In genomic region chr1:224592636-224593579, GRCh38 we compare ENCODE assay signal across 7 cellular contexts. TPM values are rescaled to one million over a fixed set of nuclear protein-coding genes. Genes with fewer than 3 reads are reported as not detected.
A peak's percentile ranks its signal among the peaks of the same experiment; 100 is the strongest.
DNase-seq lines count a peak whose midpoint lies in the region; ATAC-seq, FAIRE-seq and TF ChIP-seq lines count a peak whose summit lies in the region.

No MANE protein-coding gene starts in this region.

- no peaks in the 10 kb centered on the region for H3K36me3 ChIP-seq in bronchial epithelial cell (ENCODE audit: control insufficient read depth, insufficient read depth, low read length)

- no peaks in the 10 kb centered on the region for H3K27me3 Mint-ChIP-seq in stimulated activated memory B cell treated with anti-CD40 and anti-IgM and Interleukin-4, amounts not matched to agents 10 μg/mL and 1 μg/mL and 100 μg/mL, for 72 hours

- H3K4me3 ChIP-seq in bronchial epithelial cell (ENCODE audit: low read depth, low read length): no peak overlapping the region

- TF ChIP-seq CTCF in bronchial epithelial cell (IDR thresholded peaks at IDR 0.05; ENCODE audit: insufficient read depth, low read length, severe bottlenecking): no peak

- no peak overlapping the region for H3K27ac Mint-ChIP-seq in stimulated activated memory B cell treated with anti-CD40 and anti-IgM and Interleukin-4, amounts not matched to agents 10 μg/mL and 1 μg/mL and 100 μg/mL, for 72 hours

- no peak overlapping the region for H3K4me3 Mint-ChIP-seq in stimulated activated memory B cell treated with anti-CD40 and anti-IgM and Interleukin-4, amounts not matched to agents 10 μg/mL and 1 μg/mL and 100 μg/mL, for 72 hours

- H3K27me3 ChIP-seq in bronchial epithelial cell (ENCODE audit: control insufficient read depth, insufficient read depth, low read length): no peaks in the 10 kb centered on the region

- peak; percentile 34 for DNase-seq in NCI-H2029 (lab: John Stamatoyannopoulos, UW)
- DNase-seq in bronchial epithelial cell (ENCODE audit: low read depth): peak; percentile 63
- DNase-seq in NCI-H1417 treated with DMSO at 0.1 percent for 48 hours (lab: John Stamatoyannopoulos, UW): no peak
- no peak for DNase-seq in NCI-H1436 (lab: John Stamatoyannopoulos, UW)

- no peaks in the 10 kb centered on the region for H3K9me3 Mint-ChIP-seq in stimulated activated memory B cell treated with anti-CD40 and anti-IgM and Interleukin-4, amounts not matched to agents 10 μg/mL and 1 μg/mL and 100 μg/mL, for 72 hours

- H3K4me1 Mint-ChIP-seq in stimulated activated memory B cell treated with anti-CD40 and anti-IgM and Interleukin-4, amounts not matched to agents 10 μg/mL and 1 μg/mL and 100 μg/mL, for 72 hours: peaks cover 9% of the 10 kb centered on the region

- no peaks in the 10 kb centered on the region for H3K36me3 Mint-ChIP-seq in stimulated activated memory B cell treated with anti-CD40 and anti-IgM and Interleukin-4, amounts not matched to agents 10 μg/mL and 1 μg/mL and 100 μg/mL, for 72 hours

- no peak for FAIRE-seq in bronchial epithelial cell (lab: Jason Lieb, UNC)

- ATAC-seq in GM18909 (IDR thresholded peaks at IDR 0.05; ENCODE audit: poor library complexity, unreplicated experiment) (peak; percentile 67), GM18873 (IDR thresholded peaks at IDR 0.05; ENCODE audit: low FRiP score, unreplicated experiment) (no peak)
- ATAC-seq in stimulated activated memory B cell treated with anti-CD40 and anti-IgM and Interleukin-4, amounts not matched to agents 10 μg/mL and 1 μg/mL and 100 μg/mL, for 72 hours: peak; percentile 44

RNA-seq across cellular contexts. Expression of gene CNIH3, which starts 23.2 kb away (rescaled TPM):
- total RNA-seq in bronchial epithelial cell: 0.53 and 0.64 TPM in 2 replicates

Comparison
In these comparisons a context has a peak if more than half of its experiments do, and no peak if none do; other contexts are left out.
1. DNase-seq: peak in NCI-H2029 (single experiment) and bronchial epithelial cell (single experiment); none in NCI-H1417 treated with DMSO at 0.1 percent for 48 hours (single experiment) and NCI-H1436 (single experiment).